In the genomic region with DNA sequence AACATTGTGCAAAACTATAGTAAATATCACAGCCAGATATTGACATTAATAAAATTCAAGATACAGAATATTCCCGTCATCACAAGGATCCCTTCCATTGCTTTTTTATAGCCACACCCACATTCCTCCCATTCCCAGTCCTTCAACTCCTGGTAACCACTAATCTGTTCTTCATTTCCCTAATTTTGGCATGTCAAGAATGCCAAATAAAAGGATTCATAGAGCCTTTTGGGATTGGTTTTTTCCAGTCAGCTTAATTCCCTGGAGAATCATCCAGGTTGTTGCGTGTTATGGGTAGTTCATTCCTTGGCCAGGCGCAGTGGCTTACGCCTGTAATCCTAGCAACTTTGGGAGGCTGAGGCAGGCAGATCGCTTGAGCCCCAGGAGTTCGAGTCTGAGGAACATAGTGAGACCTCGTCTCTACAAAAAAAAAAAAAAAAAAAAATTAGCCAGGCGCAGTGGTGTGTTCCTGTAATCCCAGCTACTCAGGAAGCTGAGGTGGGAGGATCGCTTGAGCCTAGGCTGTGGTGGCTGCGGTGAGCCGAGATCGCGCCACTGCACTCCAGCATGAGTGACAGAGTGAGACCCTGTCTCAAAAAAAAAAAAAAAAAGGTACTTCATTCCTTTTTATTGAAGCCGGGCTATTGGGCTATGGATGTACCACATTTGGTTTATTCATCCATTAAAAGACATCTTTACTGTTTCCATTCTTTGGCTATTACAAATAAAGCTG, we compare ENCODE assay signal across 9 cellular contexts. TPM values are rescaled to one million over a fixed set of nuclear protein-coding genes. Genes with fewer than 3 reads are reported as not detected.
A peak's percentile ranks its signal among the peaks of the same experiment; 100 is the strongest.
DNase-seq lines count a peak whose midpoint lies in the region; ATAC-seq and TF ChIP-seq lines count a peak whose summit lies in the region.
"Had no signal": no experiment of that assay in that cellular context is flagged by ENCODE, and none has a peak within 500 bp of the region (broad histone marks: within the 10 kb centered on the region; RNA-seq: fewer than 3 reads in every experiment).

No MANE protein-coding gene starts in this region.

- H3K9me3 ChIP-seq in PC-3 (ENCODE audit: low read length) (no peaks in the 10 kb centered on the region), gastrocnemius medialis (no peaks in the 10 kb centered on the region), lower lobe of right lung (no peaks in the 10 kb centered on the region)

- in situ Hi-C loops in gastrocnemius medialis (cut with MboI; ENCODE audit: low sequenced_read_pairs in 4 of 4): no loop called here

- H3K36me3 ChIP-seq in PC-3 (ENCODE audit: low read depth, low read length) (no peaks in the 10 kb centered on the region), gastrocnemius medialis (no peaks in the 10 kb centered on the region), lower lobe of right lung (no peaks in the 10 kb centered on the region)

- H3K4me1 ChIP-seq in PC-3 (ENCODE audit: insufficient read depth, low read length) (peaks cover 23% of the 10 kb centered on the region), gastrocnemius medialis (peaks cover 13 to 33% of the 10 kb centered on the region in 2 donors), lower lobe of right lung (peaks cover 34% of the 10 kb centered on the region)

- BruUV-seq in PC-3 (replicated peaks; lab: Mats Ljungman, UMichigan): no TSS peak

- no peaks in the 10 kb centered on the region for H3K9me2 ChIP-seq in PC-3 (replicated peaks; ENCODE audit: low read length)

- H3K27me3 ChIP-seq in PC-3 (ENCODE audit: low read length) (no peaks in the 10 kb centered on the region), gastrocnemius medialis (no peaks in the 10 kb centered on the region), lower lobe of right lung (ENCODE audit: low read depth) (no peaks in the 10 kb centered on the region)

- H3K4me3 ChIP-seq in PC-3 (ENCODE audit: low read length) (no peak overlapping the region), gastrocnemius medialis (no peak overlapping the region), lower lobe of right lung (no peak overlapping the region)

- H3K9ac ChIP-seq in PC-3 (ENCODE audit: low read length): no peak overlapping the region

- TF ChIP-seq CTCF in PC-3 (conservative IDR thresholded peaks at IDR 0.05; ENCODE audit: low read depth, low read length): no peak
- no peak for TF ChIP-seq CTCF in gastrocnemius medialis (IDR thresholded peaks at IDR 0.05 in 4 of 5, conservative IDR thresholded peaks at IDR 0.05 in 1 of 5)
- TF ChIP-seq CTCF in lower lobe of right lung (IDR thresholded peaks at IDR 0.05): no peak

- H3K27ac ChIP-seq in PC-3 (ENCODE audit: low read length) (no peak overlapping the region), gastrocnemius medialis (peak overlapping the region; percentile 91 to 99 (median 96)), lower lobe of right lung (no peak overlapping the region)

- peaks cover 16% of the 10 kb centered on the region for H3K36me3 Mint-ChIP-seq in activated CD4-positive, alpha-beta T cell treated with anti-CD3 and anti-CD28 coated beads, Interleukin-2, amount 10 ng/mL, durations not matched to agents 24 days and 14 days (ENCODE audit: low read depth)
- H3K36me3 Mint-ChIP-seq in dendritic cell treated with granulocyte-macrophage colony-stimulating factor and Interleukin-4, amounts not matched to agents 40 ng/mL and 50 ng/mL, for 4 days (ENCODE audit: low read depth): peaks cover 59% of the 10 kb centered on the region

- H3K27ac Mint-ChIP-seq in activated CD4-positive, alpha-beta T cell treated with anti-CD3 and anti-CD28 coated beads, Interleukin-2, amount 10 ng/mL, durations not matched to agents 24 days and 14 days: peak overlapping the region; percentile 17
- H3K27ac Mint-ChIP-seq in dendritic cell treated with granulocyte-macrophage colony-stimulating factor and Interleukin-4, amounts not matched to agents 40 ng/mL and 50 ng/mL, for 4 days: peak overlapping the region; percentile 98

- peaks cover 71% of the 10 kb centered on the region for H3K79me2 ChIP-seq in PC-3 (ENCODE audit: low read length)

- TF ChIP-seq POLR2A in gastrocnemius medialis (IDR thresholded peaks at IDR 0.05): no peak

- H3K9me3 Mint-ChIP-seq in activated CD4-positive, alpha-beta T cell treated with anti-CD3 and anti-CD28 coated beads, Interleukin-2, amount 10 ng/mL, durations not matched to agents 24 days and 14 days: no peaks in the 10 kb centered on the region
- no peaks in the 10 kb centered on the region for H3K9me3 Mint-ChIP-seq in dendritic cell treated with granulocyte-macrophage colony-stimulating factor and Interleukin-4, amounts not matched to agents 40 ng/mL and 50 ng/mL, for 4 days

- intact Hi-C loops in activated CD4-positive, alpha-beta T cell treated with anti-CD3 and anti-CD28 coated beads, Interleukin-2, amount 10 ng/mL, durations not matched to agents 24 days and 14 days (cut with micrococcal nuclease): loop anchor here (5.0 kb wide), 1 partner anchor 368 kb away; a partner anchor contains a TSS
- intact Hi-C loops in PC-3 (cut with micrococcal nuclease) (loop anchor here (10.0 kb wide), 1 partner anchor 126 kb away; no protein-coding TSS in a partner anchor), gastrocnemius medialis (cut with DNase I; ENCODE audit: low total_unique reads) (loop anchor here (5.0 kb wide), 3 partner anchors 83 to 238 kb away; a partner anchor contains a TSS), lower lobe of right lung (cut with DNase I) (no loop called here)
- intact Hi-C loops in dendritic cell treated with granulocyte-macrophage colony-stimulating factor and Interleukin-4, amounts not matched to agents 40 ng/mL and 50 ng/mL, for 4 days (cut with micrococcal nuclease): no loop called here

- no peak for ATAC-seq in PC-3
- no peak for ATAC-seq in gastrocnemius medialis
- ATAC-seq in GM21390 (IDR thresholded peaks at IDR 0.05; ENCODE audit: unreplicated experiment): no peak
- ATAC-seq in lower lobe of right lung: no peak
- ATAC-seq: left ventricle myocardium superior had no signal

- peak overlapping the region; percentile 52 for H3K4me3 Mint-ChIP-seq in activated CD4-positive, alpha-beta T cell treated with anti-CD3 and anti-CD28 coated beads, Interleukin-2, amount 10 ng/mL, durations not matched to agents 24 days and 14 days
- peak overlapping the region; percentile 32 for H3K4me3 Mint-ChIP-seq in dendritic cell treated with granulocyte-macrophage colony-stimulating factor and Interleukin-4, amounts not matched to agents 40 ng/mL and 50 ng/mL, for 4 days

- H3K4me1 Mint-ChIP-seq in activated CD4-positive, alpha-beta T cell treated with anti-CD3 and anti-CD28 coated beads, Interleukin-2, amount 10 ng/mL, durations not matched to agents 24 days and 14 days: peaks cover 36% of the 10 kb centered on the region
- peaks cover 70% of the 10 kb centered on the region for H3K4me1 Mint-ChIP-seq in dendritic cell treated with granulocyte-macrophage colony-stimulating factor and Interleukin-4, amounts not matched to agents 40 ng/mL and 50 ng/mL, for 4 days (ENCODE audit: low read depth)

- H3K27me3 Mint-ChIP-seq in activated CD4-positive, alpha-beta T cell treated with anti-CD3 and anti-CD28 coated beads, Interleukin-2, amount 10 ng/mL, durations not matched to agents 24 days and 14 days: peaks cover 4% of the 10 kb centered on the region
- peaks cover 3% of the 10 kb centered on the region for H3K27me3 Mint-ChIP-seq in dendritic cell treated with granulocyte-macrophage colony-stimulating factor and Interleukin-4, amounts not matched to agents 40 ng/mL and 50 ng/mL, for 4 days

- H2AFZ ChIP-seq in PC-3 (ENCODE audit: low read length): no peak overlapping the region

- peak; percentile 73 for DNase-seq in activated CD4-positive, alpha-beta T cell treated with anti-CD3 and anti-CD28 coated beads, Interleukin-2, amount 10 ng/mL, durations not matched to agents 24 days and 14 days
- no peak for DNase-seq in activated CD4-positive, alpha-beta T cell treated with anti-CD3 and anti-CD28 coated beads for 1 hour
- peak; percentile 16 for DNase-seq in PC-3
- no peak for DNase-seq in gastrocnemius medialis
- no peak for DNase-seq in SK-N-DZ (ENCODE audit: low spot score)
- no peak for DNase-seq in lower lobe of right lung
- DNase-seq: left ventricle myocardium superior had no signal

- peak overlapping the region; percentile 99; the same call in 1 of the 2 replicates for H3K4me2 ChIP-seq in PC-3 (ENCODE audit: low read length)

- no peaks in the 10 kb centered on the region for H4K20me1 ChIP-seq in PC-3 (ENCODE audit: low read length)

- CTCF ChIA-PET in PC-3 (lab: Charles Lee): no interaction called here

- no peaks in the 10 kb centered on the region for H3F3A ChIP-seq in PC-3 (ENCODE audit: low read length, unreplicated experiment)

- POLR2A ChIA-PET in PC-3 (lab: Charles Lee; ENCODE audit: unreplicated experiment): interaction anchor here (0.6 kb wide), 2 partner anchors 30 to 543 kb away, joined by 4 to 13 read pairs; no protein-coding TSS in a partner anchor

RNA-seq across cellular contexts. Expression of a gene that starts 2.7 kb away (rescaled TPM):
- 99.5 and 102 TPM in 2 replicates for total RNA-seq in activated CD4-positive, alpha-beta T cell treated with anti-CD3 and anti-CD28 coated beads, Interleukin-2, amount 10 ng/mL, durations not matched to agents 24 days and 14 days
- total RNA-seq in PC-3 (2014; rRNA removed) (66.2 and 67.2 TPM in 2 replicates), gastrocnemius medialis (100 to 1,000 TPM; 224 to 462 (median 396) TPM), lower lobe of right lung (132 TPM)
- 28.8 and 29.1 TPM in 2 replicates for polyA plus RNA-seq in SK-N-DZ (2014; cell fraction: cytosol; rRNA removed)
- polyA plus RNA-seq in SK-N-DZ (2014; cell fraction: nucleus; rRNA removed): 23.4 and 36.2 TPM in 2 replicates

RNA-seq across cellular contexts. Expression of a gene that starts 27.1 kb away (rescaled TPM):
- total RNA-seq in activated CD4-positive, alpha-beta T cell treated with anti-CD3 and anti-CD28 coated beads, Interleukin-2, amount 10 ng/mL, durations not matched to agents 24 days and 14 days: 78.4 and 80.2 TPM in 2 replicates
- total RNA-seq in PC-3 (2014; rRNA removed) (70.6 and 80.0 TPM in 2 replicates), gastrocnemius medialis (100 to 1,000 TPM in 3 of 4 donors, 10 to 100 TPM in 1; 85.8 to 162 (median 101) TPM), lower lobe of right lung (71.9 TPM)
- 169 and 208 TPM in 2 replicates for polyA plus RNA-seq in SK-N-DZ (2014; cell fraction: cytosol; rRNA removed)
- polyA plus RNA-seq in SK-N-DZ (2014; cell fraction: nucleus; rRNA removed): 143 TPM in 2 replicates

RNA-seq across cellular contexts. Expression of a gene that starts 35.4 kb away (rescaled TPM):
- total RNA-seq in activated CD4-positive, alpha-beta T cell treated with anti-CD3 and anti-CD28 coated beads, Interleukin-2, amount 10 ng/mL, durations not matched to agents 24 days and 14 days: 162 and 172 TPM in 2 replicates
- total RNA-seq in PC-3 (2014; rRNA removed) (93.8 and 119 TPM in 2 replicates), gastrocnemius medialis (10 to 100 TPM; 57.7 to 73.2 (median 66.1) TPM), lower lobe of right lung (45.8 TPM)
- polyA plus RNA-seq in SK-N-DZ (2014; cell fraction: cytosol; rRNA removed): 93.1 and 95.4 TPM in 2 replicates
- polyA plus RNA-seq in SK-N-DZ (2014; cell fraction: nucleus; rRNA removed): 172 and 224 TPM in 2 replicates

Comparison
In these comparisons a context has a peak if more than half of its experiments do, and no peak if none do; other contexts are left out.
1. DNase-seq: peak in activated CD4-positive, alpha-beta T cell treated with anti-CD3 and anti-CD28 coated beads, Interleukin-2, amount 10 ng/mL, durations not matched to agents 24 days and 14 days (single experiment) and PC-3 (single experiment); none in activated CD4-positive, alpha-beta T cell treated with anti-CD3 and anti-CD28 coated beads for 1 hour (single experiment), gastrocnemius medialis (0 of 2), SK-N-DZ (single experiment) and lower lobe of right lung (single experiment).
2. H3K27ac ChIP-seq: peak in gastrocnemius medialis (4 of 4); none in PC-3 (single experiment) and lower lobe of right lung (single experiment).
3. intact Hi-C loops: an anchor here in activated CD4-positive, alpha-beta T cell treated with anti-CD3 and anti-CD28 coated beads, Interleukin-2, amount 10 ng/mL, durations not matched to agents 24 days and 14 days (5.0 kb wide), PC-3 (10.0 kb wide) and gastrocnemius medialis (5.0 kb wide); none called in dendritic cell treated with granulocyte-macrophage colony-stimulating factor and Interleukin-4, amounts not matched to agents 40 ng/mL and 50 ng/mL, for 4 days and lower lobe of right lung.